ENCODE assay signal across 22 cellular contexts in the genomic region with DNA sequence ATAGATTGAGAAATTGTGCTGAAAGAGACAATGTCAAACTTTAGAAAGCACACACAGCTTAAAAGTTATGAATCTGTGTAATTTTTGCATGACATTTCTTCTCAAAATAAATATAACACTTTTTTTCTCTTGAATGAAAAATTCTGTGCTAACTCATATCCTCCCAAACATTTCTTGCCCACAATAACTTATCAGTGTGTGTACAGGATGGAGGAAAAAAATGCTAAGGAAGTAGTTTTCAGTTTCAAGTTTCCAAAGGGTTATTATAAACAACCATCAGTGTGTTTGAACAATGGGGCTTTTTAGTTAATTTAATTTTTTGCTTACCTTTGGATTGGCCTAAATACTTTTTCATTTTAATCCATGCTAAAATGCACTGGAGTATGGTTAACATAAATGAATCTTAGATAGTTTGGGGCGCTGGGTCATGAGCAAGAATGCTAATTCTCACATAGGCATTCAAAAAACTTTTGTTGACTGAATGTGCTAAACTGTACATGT.
"Had no signal": no experiment of that assay in that cellular context is flagged by ENCODE, and none has a peak within 500 bp of the region (broad histone marks: within the 10 kb centered on the region; RNA-seq: fewer than 3 reads in every experiment).

No MANE protein-coding gene starts in this region.

- H3K36me3 ChIP-seq: gastroesophageal sphincter, left ventricle myocardium inferior, lower lobe of right lung, right atrium auricular region, stomach, thoracic aorta, transverse colon had no signal

- H3K9me3 ChIP-seq: gastroesophageal sphincter, left ventricle myocardium inferior, lower lobe of right lung, right atrium auricular region, stomach, thoracic aorta, transverse colon had no signal

- DNase-seq: dorsolateral prefrontal cortex; effector CD8-positive, alpha-beta T cell; immature natural killer cell; kidney; left cardiac atrium; left ventricle myocardium inferior; lower lobe of right lung; mesendoderm; naive B cell; nephron progenitor cell; posterior cingulate gyrus; small intestine; stimulated activated CD4-positive, alpha-beta T cell treated with anti-CD3 and anti-CD28 coated beads, Interleukin-12 subunit alpha, Interleukin-12 subunit beta, amount 100 ng/mL, for 4 hours; stimulated activated naive CD4-positive, alpha-beta T cell; stomach; substantia nigra; transverse colon had no signal

- H3K4me3 ChIP-seq: coronary artery, dorsolateral prefrontal cortex, gastroesophageal sphincter, left ventricle myocardium inferior, lower lobe of right lung, right atrium auricular region, stomach, thoracic aorta, transverse colon had no signal

- H3K27ac ChIP-seq: coronary artery, dorsolateral prefrontal cortex, gastroesophageal sphincter, left ventricle myocardium inferior, lower lobe of right lung, right atrium auricular region, stomach, thoracic aorta, transverse colon had no signal

- H3K27me3 ChIP-seq: dorsolateral prefrontal cortex, gastroesophageal sphincter, right atrium auricular region, stomach, transverse colon had no signal

- H3K4me1 ChIP-seq: gastroesophageal sphincter, left ventricle myocardium inferior, lower lobe of right lung, right atrium auricular region, stomach, transverse colon had no signal

- FAIRE-seq: kidney, small intestine had no signal

- ATAC-seq: esophagus mucosa, gastroesophageal sphincter, left cardiac atrium, lower lobe of right lung had no signal
